In the genomic region with DNA sequence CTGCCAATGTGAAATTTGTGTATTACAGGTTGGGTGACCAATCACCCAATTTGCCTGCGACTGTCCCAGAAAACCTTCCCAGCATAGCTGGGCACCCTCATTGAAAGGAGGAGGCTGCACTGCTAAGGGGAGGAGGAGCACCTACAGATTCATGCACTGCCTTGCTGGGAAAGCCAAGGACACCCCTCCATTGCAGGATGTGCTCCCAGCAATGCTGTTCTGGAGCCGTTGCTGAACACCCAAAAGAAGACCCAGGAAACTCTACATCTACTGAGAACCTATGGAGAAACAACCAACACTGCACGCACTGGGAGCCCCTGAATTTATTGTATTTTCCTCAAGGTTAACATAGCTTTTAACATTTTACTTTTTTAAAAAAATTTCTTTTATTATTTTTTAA, we compare ENCODE assay signal across 13 cellular contexts.
DNase-seq lines count a peak whose midpoint lies in the region; ATAC-seq and TF ChIP-seq lines count a peak whose summit lies in the region.
"Had no signal": no experiment of that assay in that cellular context is flagged by ENCODE, and none has a peak within 500 bp of the region (broad histone marks: within the 10 kb centered on the region; RNA-seq: fewer than 3 reads in every experiment).

No MANE protein-coding gene starts in this region.

- H3K27me3 ChIP-seq in right atrium auricular region, result no peaks in the 10 kb centered on the region
- no peaks in the 10 kb centered on the region for H3K27me3 ChIP-seq in left ventricle myocardium inferior (ENCODE audit: low read depth)
- no peaks in the 10 kb centered on the region for H3K27me3 ChIP-seq in mesenchymal stem cell (ENCODE audit: control insufficient read depth in 1 of 2, insufficient read depth in 1 of 2, low read length in 2 of 2)

- no peak overlapping the region for H3K23ac ChIP-seq in mesenchymal stem cell (ENCODE audit: low read length in 2 of 2)

- no peak overlapping the region for H3K4me2 ChIP-seq in mesenchymal stem cell (ENCODE audit: low read length, poor library complexity, severe bottlenecking)

- H4K91ac ChIP-seq in mesenchymal stem cell (ENCODE audit: low read length), result peak overlapping the region; percentile 73

- H3K4me1 ChIP-seq in right atrium auricular region (no peaks in the 10 kb centered on the region), left ventricle myocardium inferior (peaks cover 8% of the 10 kb centered on the region), mesenchymal stem cell (ENCODE audit: control insufficient read depth, insufficient read depth, low read depth, low read length) (peaks cover 6% of the 10 kb centered on the region)
- H3K4me1 ChIP-seq: HAP-1 had no signal

- H3K79me1 ChIP-seq in mesenchymal stem cell (replicated peaks; ENCODE audit: low read length, poor library complexity, severe bottlenecking), result no peaks in the 10 kb centered on the region

- intact Hi-C loops in left ventricle myocardium inferior (cut with micrococcal nuclease), result no loop called here

- peak overlapping the region; percentile 52 for H4K8ac ChIP-seq in mesenchymal stem cell (ENCODE audit: low read length)

- H3K14ac ChIP-seq in mesenchymal stem cell (ENCODE audit: low read length in 2 of 2), result no peak overlapping the region

- H3K36me3 ChIP-seq in right atrium auricular region, result no peaks in the 10 kb centered on the region
- H3K36me3 ChIP-seq in left ventricle myocardium inferior, result no peaks in the 10 kb centered on the region
- no peaks in the 10 kb centered on the region for H3K36me3 ChIP-seq in mesenchymal stem cell (ENCODE audit: control insufficient read depth in 1 of 2, insufficient read depth in 2 of 2, low read depth in 1 of 2, low read length in 2 of 2)
- H3K36me3 ChIP-seq: HAP-1 had no signal

- DNase-seq in right atrium auricular region (ENCODE audit: low spot score), result peak; percentile 36
- DNase-seq in left ventricle myocardium inferior, result no peak
- DNase-seq in coronary artery (ENCODE audit: low spot score), result peak; percentile 40
- no peak for DNase-seq in mesenchymal stem cell
- no peak for DNase-seq in DMS53 treated with DMSO at 0.1 percent for 48 hours (lab: John Stamatoyannopoulos, UW; ENCODE audit: unreplicated experiment)
- DNase-seq: C1 segment of cervical spinal cord; Calu3; CD4-positive, alpha-beta T cell; DMS 273 treated with DMSO at 0.1 percent for 48 hours; DMS79 treated with DMSO at 0.1 percent for 48 hours had no signal

- H2BK15ac ChIP-seq in mesenchymal stem cell (ENCODE audit: low read depth, poor library complexity, severe bottlenecking), result no peak overlapping the region

- H3K9me3 ChIP-seq in right atrium auricular region, result no peaks in the 10 kb centered on the region
- no peaks in the 10 kb centered on the region for H3K9me3 ChIP-seq in left ventricle myocardium inferior (replicated peaks)
- H3K9me3 ChIP-seq in mesenchymal stem cell (ENCODE audit: control insufficient read depth, low read length), result no peaks in the 10 kb centered on the region
- H3K9me3 ChIP-seq: HAP-1 had no signal

- TF ChIP-seq CTCF in right atrium auricular region (IDR thresholded peaks at IDR 0.05) (no peak), left ventricle myocardium inferior (IDR thresholded peaks at IDR 0.05; ENCODE audit: borderline replicate concordance) (no peak), coronary artery (IDR thresholded peaks at IDR 0.05) (no peak)

- H3K4me3 ChIP-seq in right atrium auricular region, result no peak overlapping the region
- no peak overlapping the region for H3K4me3 ChIP-seq in left ventricle myocardium inferior
- no peak overlapping the region for H3K4me3 ChIP-seq in coronary artery
- no peak overlapping the region for H3K4me3 ChIP-seq in mesenchymal stem cell (ENCODE audit: insufficient read depth in 1 of 2, low read depth in 1 of 2, low read length in 2 of 2)
- H3K4me3 ChIP-seq: HAP-1 had no signal

- H3K4ac ChIP-seq in mesenchymal stem cell (ENCODE audit: low read depth in 1 of 2, low read length in 2 of 2), result no peak overlapping the region

- no peak overlapping the region for H2BK5ac ChIP-seq in mesenchymal stem cell (ENCODE audit: low read depth, low read length, poor library complexity, severe bottlenecking)

- H3K9ac ChIP-seq in mesenchymal stem cell (ENCODE audit: low read length), result no peak overlapping the region

- no peak overlapping the region for H2AK5ac ChIP-seq in mesenchymal stem cell (ENCODE audit: low read length, severe bottlenecking)

- 77% methylated on average over 2 of the region's 3 CpGs for WGBS in mesenchymal stem cell

- H2BK120ac ChIP-seq in mesenchymal stem cell (ENCODE audit: low read depth, low read length), result no peak overlapping the region

- no peak overlapping the region for H3K27ac ChIP-seq in right atrium auricular region
- H3K27ac ChIP-seq in left ventricle myocardium inferior (replicated peaks), result no peak overlapping the region
- no peak overlapping the region for H3K27ac ChIP-seq in coronary artery
- no peak overlapping the region for H3K27ac ChIP-seq in mesenchymal stem cell (ENCODE audit: low read length, poor library complexity, severe bottlenecking)

- peak overlapping the region in 1 of 2 experiments; percentile 19 for H2BK12ac ChIP-seq in mesenchymal stem cell (ENCODE audit: low read length in 2 of 2)

- H2AFZ ChIP-seq in mesenchymal stem cell (ENCODE audit: low read depth, low read length), result no peak overlapping the region

- ATAC-seq in HG03097 (IDR thresholded peaks at IDR 0.05; ENCODE audit: low FRiP score, unreplicated experiment), result no peak
- no peak for ATAC-seq in HG02981 (IDR thresholded peaks at IDR 0.05; ENCODE audit: unreplicated experiment)

- peak overlapping the region in 1 of 2 experiments; percentile 73 for H3K18ac ChIP-seq in mesenchymal stem cell (ENCODE audit: low read depth in 1 of 2, low read length in 2 of 2)

Comparison
In these comparisons a context has a peak if more than half of its experiments do, and no peak if none do; other contexts are left out.
1. DNase-seq: peak in right atrium auricular region (single experiment) and coronary artery (single experiment); none in left ventricle myocardium inferior (single experiment), mesenchymal stem cell (single experiment) and DMS53 treated with DMSO at 0.1 percent for 48 hours (single experiment).